ENCODE assay signal across 19 cellular contexts in genomic region chr15:98035134-98035533, GRCh38.
DNase-seq lines count a peak whose midpoint lies in the region; ATAC-seq, FAIRE-seq and TF ChIP-seq lines count a peak whose summit lies in the region.
"Had no signal": no experiment of that assay in that cellular context is flagged by ENCODE, and none has a peak within 500 bp of the region (broad histone marks: within the 10 kb centered on the region; RNA-seq: fewer than 3 reads in every experiment).

No MANE protein-coding gene starts in this region.

- H3K27ac ChIP-seq in liver (ENCODE audit: low read depth in 1 of 2, low read length in 2 of 2): peak overlapping the region; percentile 73 to 90
- no peak overlapping the region for H3K27ac ChIP-seq in HepG2 (ENCODE audit: extremely low read length, insufficient read depth, low read length)
- H3K27ac ChIP-seq in H1 (ENCODE audit: low read depth, low read length): no peak overlapping the region
- H3K27ac ChIP-seq in foreskin keratinocyte: peak overlapping the region; percentile 66
- H3K27ac ChIP-seq in testis: no peak overlapping the region
- H3K27ac ChIP-seq: SJCRH30 had no signal

- FAIRE-seq in HepG2 (lab: Jason Lieb, UNC) (no peak), H1 (lab: Jason Lieb, UNC) (no peak)
- FAIRE-seq: D721Med had no signal

- no peaks in the 10 kb centered on the region for H3K36me3 Mint-ChIP-seq in type B pancreatic cell
- H3K36me3 Mint-ChIP-seq: CD14-positive monocyte had no signal

- TF ChIP-seq RAD21 in liver (IDR thresholded peaks at IDR 0.05) (no peak), HepG2 (CRISPR knock-in tag; IDR thresholded peaks at IDR 0.05) (no peak), H1 (IDR thresholded peaks at IDR 0.05 in 1 of 2, conservative IDR thresholded peaks at IDR 0.05 in 1 of 2; ENCODE audit: low read depth in 2 of 2, low read length in 2 of 2) (no peak)

- intact Hi-C loops in HepG2 (cut with micrococcal nuclease; ENCODE audit: unreplicated experiment): no loop called here
- intact Hi-C loops in testis (cut with DNase I; ENCODE audit: low total_unique reads): no loop called here

- peaks cover 0 to 15% (median 7%) of the 10 kb centered on the region in 4 donors for H3K4me1 ChIP-seq in liver (ENCODE audit: control insufficient read depth in 4 of 4, insufficient read depth in 4 of 4, low read length in 3 of 4)
- H3K4me1 ChIP-seq in HepG2 (ENCODE audit: insufficient read depth, low read length): no peaks in the 10 kb centered on the region; the same call in 1 of the 2 replicates
- no peaks in the 10 kb centered on the region for H3K4me1 ChIP-seq in H1 (replicated peaks in 1 of 4; ENCODE audit: control insufficient read depth in 3 of 4, insufficient read depth in 4 of 4, low read length in 3 of 4)
- peaks cover 24% of the 10 kb centered on the region for H3K4me1 ChIP-seq in foreskin keratinocyte
- no peaks in the 10 kb centered on the region for H3K4me1 ChIP-seq in testis

- POLR2A ChIA-PET in HepG2 (lab: Yijun Ruan, JAX) (no interaction called here), H1 (lab: Charles Lee; ENCODE audit: partially characterized antibody) (no interaction called here)

- H3K36me3 ChIP-seq in liver (ENCODE audit: control insufficient read depth in 4 of 4, insufficient read depth in 3 of 4, low read depth in 1 of 4, low read length in 3 of 4): no peaks in the 10 kb centered on the region
- no peaks in the 10 kb centered on the region for H3K36me3 ChIP-seq in HepG2 (replicated peaks in 1 of 2; ENCODE audit: control insufficient read depth in 1 of 2, insufficient read depth in 2 of 2, low read length in 2 of 2)
- no peaks in the 10 kb centered on the region for H3K36me3 ChIP-seq in H1 (ENCODE audit: control insufficient read depth in 2 of 4, insufficient read depth in 4 of 4, low read length in 3 of 4)
- no peaks in the 10 kb centered on the region for H3K36me3 ChIP-seq in testis (ENCODE audit: low read depth, missing control alignments)
- H3K36me3 ChIP-seq: SJCRH30 had no signal

- TF ChIP-seq EP300 in HepG2 (IDR thresholded peaks at IDR 0.05; ENCODE audit: low read depth in 2 of 2, low read length in 2 of 2) (no peak), HepG2 (CRISPR knock-in tag; IDR thresholded peaks at IDR 0.05; ENCODE audit: borderline replicate concordance) (no peak), H1 (IDR thresholded peaks at IDR 0.05; ENCODE audit: borderline replicate concordance in 1 of 2, low read depth in 2 of 2, low read length in 2 of 2) (no peak)

- CTCF ChIA-PET in HepG2 (lab: Yijun Ruan, JAX; ENCODE audit: low intra/inter-chr PET ratio, low total read pairs): no interaction called here
- CTCF ChIA-PET in H1 (lab: Charles Lee; ENCODE audit: partially characterized antibody): interaction anchor here (1.2 to 2.1 kb wide), 2 partner anchors 127 to 143 kb away, joined by 4 to 5 read pairs; no protein-coding TSS in a partner anchor

- WGBS in liver: 81% methylated on average over 7 of the region's 7 CpGs
- 54% methylated on average over 7 of the region's 7 CpGs for WGBS in HepG2 (ENCODE audit: low lambda C conversion rate)
- 94% methylated on average over 7 of the region's 7 CpGs; no CpG with 5 or more reads in 1 of the 2 experiments for WGBS in H1 (ENCODE audit: extremely low coverage in 1 of 2, insufficient coverage in 1 of 2, insufficient read length in 1 of 2, insufficient replicate concordance in 2 of 2, low coverage in 1 of 2, low lambda C conversion rate in 2 of 2, missing lambda C conversion rate in 1 of 2), 2 experiments
- 93 to 95% methylated on average over 7 of the region's 7 CpGs for WGBS in testis, 2 donors

- H3K9me3 Mint-ChIP-seq in type B pancreatic cell: peaks cover 4% of the 10 kb centered on the region
- H3K9me3 Mint-ChIP-seq: H9 had no signal

- H3K14ac ChIP-seq in H1 (ENCODE audit: insufficient read length): no peak overlapping the region

- no peak overlapping the region for H2BK5ac ChIP-seq in H1 (ENCODE audit: low read depth, low read length)

- H4K8ac ChIP-seq in H1 (ENCODE audit: extremely low read depth, insufficient read depth, low read length): no peak overlapping the region

- no peaks in the 10 kb centered on the region for H3K79me2 ChIP-seq in HepG2 (ENCODE audit: insufficient read depth, low read length)
- H3K79me2 ChIP-seq in H1 (ENCODE audit: control insufficient read depth in 1 of 2, insufficient read depth in 2 of 2, low read length in 2 of 2): no peaks in the 10 kb centered on the region

- no peak overlapping the region for H2AK5ac ChIP-seq in H1 (ENCODE audit: low read depth, low read length)

- TF ChIP-seq POLR2A in HepG2 (IDR thresholded peaks at IDR 0.05; ENCODE audit: insufficient read depth in 1 of 2, low read depth in 2 of 2, low read length in 2 of 2): no peak
- TF ChIP-seq POLR2A in H1 (IDR thresholded peaks at IDR 0.05; ENCODE audit: control extremely low read depth in 1 of 2, low read depth in 2 of 2, low read length in 2 of 2): no peak
- TF ChIP-seq POLR2A in testis (IDR thresholded peaks at IDR 0.05): no peak

- no peak overlapping the region for H3K4me3 Mint-ChIP-seq in type B pancreatic cell
- H3K4me3 Mint-ChIP-seq: CD14-positive monocyte, H9 had no signal

- H2AFZ ChIP-seq in HepG2 (ENCODE audit: low read length): no peak overlapping the region
- peak overlapping the region; percentile 88; the same call in 1 of the 2 replicates for H2AFZ ChIP-seq in H1 (ENCODE audit: low read length)

- H3K18ac ChIP-seq in H1 (ENCODE audit: extremely low read depth, low read length): no peak overlapping the region

- in situ Hi-C loops in HepG2 (cut with HindIII; ENCODE audit: extremely low pct_ligation_motif_present, low pct_unique_long_range_greater_than_20kb): no loop called here

- peaks cover 27% of the 10 kb centered on the region for H3K27me3 Mint-ChIP-seq in type B pancreatic cell

- no peak overlapping the region for H4K91ac ChIP-seq in H1 (replicated peaks; ENCODE audit: insufficient read length, low read length)

- no peak overlapping the region for H2BK120ac ChIP-seq in H1 (replicated peaks; ENCODE audit: low read depth, low read length)

- no peak overlapping the region for H2BK12ac ChIP-seq in H1 (ENCODE audit: low read depth, low read length)

- H2BK15ac ChIP-seq in H1 (ENCODE audit: low read length): no peak overlapping the region

- no peak overlapping the region for H3K4ac ChIP-seq in H1 (replicated peaks; ENCODE audit: insufficient read length, low read depth, low read length)

- H3K9ac ChIP-seq in liver (ENCODE audit: low read depth in 1 of 2, low read length in 2 of 2) (peak overlapping the region in 1 of 2 donors; percentile 51), HepG2 (ENCODE audit: insufficient read depth, low read depth, low read length) (no peak overlapping the region), H1 (replicated peaks in 1 of 4; ENCODE audit: extremely low read depth in 1 of 4, low read depth in 3 of 4, low read length in 3 of 4) (no peak overlapping the region)

- TF ChIP-seq CTCF in liver (IDR thresholded peaks at IDR 0.05; ENCODE audit: low read depth, low read length, missing input control) (no peak), HepG2 (CRISPR knock-in tag; IDR thresholded peaks at IDR 0.05) (no peak), H1 (IDR thresholded peaks at IDR 0.05; ENCODE audit: control extremely low read depth in 1 of 3, insufficient read depth in 1 of 3, low read depth in 1 of 3, low read length in 3 of 3) (no peak), foreskin keratinocyte (conservative IDR thresholded peaks at IDR 0.05) (no peak), type B pancreatic cell (conservative IDR thresholded peaks at IDR 0.05) (no peak), testis (IDR thresholded peaks at IDR 0.05) (no peak)

- no peaks in the 10 kb centered on the region for H4K20me1 ChIP-seq in HepG2 (ENCODE audit: insufficient read depth, low read length)
- H4K20me1 ChIP-seq in H1 (replicated peaks in 1 of 2; ENCODE audit: control insufficient read depth in 1 of 2, insufficient read depth in 2 of 2, low read length in 2 of 2): no peaks in the 10 kb centered on the region

- ATAC-seq in HepG2: no peak
- ATAC-seq in foreskin keratinocyte: peak; percentile 60

- H4K5ac ChIP-seq in H1 (ENCODE audit: insufficient read length, low read depth, low read length): no peak overlapping the region

- H3K27me3 ChIP-seq in liver (ENCODE audit: control insufficient read depth in 4 of 4, insufficient read depth in 4 of 4, low read length in 3 of 4): no peaks in the 10 kb centered on the region
- no peaks in the 10 kb centered on the region; a peak in 1 of 5 replicates for H3K27me3 ChIP-seq in HepG2 (ENCODE audit: control insufficient read depth in 1 of 2, insufficient read depth in 2 of 2, low read length in 2 of 2)
- H3K27me3 ChIP-seq in H1 (replicated peaks in 1 of 4; ENCODE audit: control insufficient read depth in 3 of 4, extremely low read depth in 1 of 4, insufficient read depth in 3 of 4, low read length in 3 of 4): no peaks in the 10 kb centered on the region
- no peaks in the 10 kb centered on the region for H3K27me3 ChIP-seq in foreskin keratinocyte
- no peaks in the 10 kb centered on the region for H3K27me3 ChIP-seq in testis
- H3K27me3 ChIP-seq: SJCRH30 had no signal

- no peaks in the 10 kb centered on the region for H3K79me1 ChIP-seq in H1 (ENCODE audit: low read depth, low read length)

- H3K9me3 ChIP-seq in liver (ENCODE audit: control insufficient read depth in 4 of 4, low read length in 3 of 4): no peaks in the 10 kb centered on the region
- H3K9me3 ChIP-seq in HepG2 (ENCODE audit: low read length): no peaks in the 10 kb centered on the region
- H3K9me3 ChIP-seq in H1 (ENCODE audit: insufficient read depth in 2 of 2, low read depth in 1 of 2, low read length in 1 of 2): no peaks in the 10 kb centered on the region
- H3K9me3 ChIP-seq in testis: no peaks in the 10 kb centered on the region
- H3K9me3 ChIP-seq: SJCRH30 had no signal

- H3K4me1 Mint-ChIP-seq in type B pancreatic cell (ENCODE audit: unreplicated experiment): peaks cover 14% of the 10 kb centered on the region
- H3K4me1 Mint-ChIP-seq: CD14-positive monocyte, H9 had no signal

- DNase-seq in HepG2 (ENCODE audit: low spot score) (no peak), H1 (ENCODE audit: low read depth in 1 of 2, low spot score in 2 of 2) (no peak), foreskin keratinocyte (peak; percentile 44 to 77), type B pancreatic cell (ENCODE audit: extremely low spot score, unreplicated experiment) (no peak), cerebellum (ENCODE audit: low spot score) (no peak), testis (no peak), germinal center (ENCODE audit: low spot score) (no peak)
- DNase-seq: AML-193, H9, KBM-7, NCI-H1092, NCI-H1436, NCI-H1930, NCI-H2227 treated with DMSO at 0.1 percent for 48 hours, NCI-H510A, SJCRH30 had no signal

- H3K56ac ChIP-seq in H1 (replicated peaks; ENCODE audit: insufficient read length, low read depth, low read length): no peak overlapping the region

- H3K4me2 ChIP-seq in HepG2 (ENCODE audit: low read depth, low read length) (no peak overlapping the region), H1 (ENCODE audit: insufficient read depth in 1 of 2, low read depth in 2 of 2, low read length in 2 of 2) (no peak overlapping the region)

- no TSS peak for BruUV-seq in HepG2 (replicated peaks; lab: Mats Ljungman, UMichigan)

- peak overlapping the region; percentile 33 for H3K27ac Mint-ChIP-seq in type B pancreatic cell
- H3K27ac Mint-ChIP-seq: CD14-positive monocyte, H9 had no signal

- no peak overlapping the region for H3K23ac ChIP-seq in H1 (ENCODE audit: insufficient read length)

- no peak overlapping the region for H2BK20ac ChIP-seq in H1 (ENCODE audit: low read length)

- H3K4me3 ChIP-seq in liver (ENCODE audit: low read depth in 1 of 3, low read length in 3 of 3) (no peak overlapping the region), HepG2 (replicated peaks in 1 of 3; ENCODE audit: insufficient read depth in 1 of 3, low read depth in 2 of 3, low read length in 3 of 3) (no peak overlapping the region), H1 (ENCODE audit: extremely low read depth in 1 of 4, insufficient read depth in 2 of 4, low read depth in 3 of 4, low read length in 4 of 4) (no peak overlapping the region), testis (no peak overlapping the region)
- H3K4me3 ChIP-seq: SJCRH30 had no signal

- no peaks in the 10 kb centered on the region for H3K23me2 ChIP-seq in H1 (ENCODE audit: low read depth, low read length)

Comparison
In these comparisons a context has a peak if more than half of its experiments do, and no peak if none do; other contexts are left out.
1. H3K27ac ChIP-seq: peak in liver (2 of 2) and foreskin keratinocyte (single experiment); none in HepG2 (single experiment), H1 (single experiment) and testis (0 of 2).
2. DNase-seq: peak in foreskin keratinocyte (2 of 2); none in HepG2 (single experiment), H1 (0 of 2), type B pancreatic cell (single experiment), cerebellum (single experiment), testis (single experiment) and germinal center (single experiment).